Comparison of ENCODE assay signal across 9 cellular contexts in the genomic region with DNA sequence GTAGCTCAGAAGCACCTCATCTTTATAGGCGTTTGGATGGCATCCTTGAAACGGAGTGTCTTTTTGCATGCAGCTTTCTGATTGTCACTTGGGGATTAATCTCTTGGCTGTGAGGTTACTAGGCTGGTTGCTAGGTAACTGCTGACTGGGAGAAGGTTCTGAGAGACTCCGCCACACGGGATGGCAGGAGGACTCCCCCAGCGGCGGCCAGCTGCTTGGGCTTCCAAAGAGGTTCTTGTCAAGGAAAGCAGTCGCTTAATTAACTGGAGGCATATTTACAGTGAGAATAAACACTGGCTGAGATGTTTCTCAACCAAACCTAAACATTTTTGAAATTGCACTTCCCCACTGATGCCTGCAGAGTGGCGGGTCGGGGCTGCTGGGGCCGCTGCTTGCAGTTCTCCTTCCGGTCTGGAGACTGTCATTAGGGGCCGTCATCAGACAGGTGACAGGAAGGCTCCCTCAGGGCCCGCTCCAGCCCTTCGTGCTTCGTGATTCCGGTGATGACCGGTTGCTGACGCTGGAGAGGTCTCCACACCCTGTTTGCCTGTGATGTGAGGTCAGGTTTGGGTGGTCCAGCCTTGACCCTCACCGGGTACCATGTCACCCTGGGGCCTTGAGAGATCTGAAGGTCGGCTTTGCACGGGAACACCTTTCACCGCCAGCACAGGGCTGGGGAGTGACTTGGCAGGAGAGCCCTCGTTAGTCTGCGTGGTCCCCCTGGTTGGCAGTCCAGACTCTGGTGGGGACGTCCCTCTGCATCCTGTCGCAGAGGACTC. TPM values are rescaled to one million over a fixed set of nuclear protein-coding genes. Genes with fewer than 3 reads are reported as not detected.
DNase-seq lines count a peak whose midpoint lies in the region; ATAC-seq and TF ChIP-seq lines count a peak whose summit lies in the region.
"Had no signal": no experiment of that assay in that cellular context is flagged by ENCODE, and none has a peak within 500 bp of the region (broad histone marks: within the 10 kb centered on the region; RNA-seq: fewer than 3 reads in every experiment).

No MANE protein-coding gene starts in this region.

- POLR2A ChIA-PET in HEK293 (lab: Yijun Ruan, JAX): interaction anchor here (0.7 kb wide), 1 partner anchor 545 kb away, joined by 4 read pairs; no protein-coding TSS in a partner anchor

- ATAC-seq in HG03095 (IDR thresholded peaks at IDR 0.05; ENCODE audit: unreplicated experiment) (no peak), HG03457 (IDR thresholded peaks at IDR 0.05; ENCODE audit: unreplicated experiment) (no peak)

- 27 to 58% methylated on average over 23 to 26 of the region's 26 CpGs for WGBS in testis, 2 donors

- in situ Hi-C loops in SK-MEL-5 (cut with HindIII; ENCODE audit: low pct_unique_long_range_greater_than_20kb, low sequenced_read_pairs): no loop called here

- H3K9ac ChIP-seq in mucosa of stomach (ENCODE audit: low read length): peak overlapping the region; percentile 8

- CTCF ChIA-PET in HEK293 (lab: Yijun Ruan, JAX): interaction anchor here (0.5 to 1.7 kb wide), 2 partner anchors 11 to 153 kb away, joined by 3 to 5 read pairs; no protein-coding TSS in a partner anchor

- no peak for TF ChIP-seq POLR2A in testis (IDR thresholded peaks at IDR 0.05)

- H3K4me3 ChIP-seq in HEK293 (ENCODE audit: low read depth, low read length) (no peak overlapping the region), mucosa of stomach (ENCODE audit: low read length) (no peak overlapping the region), testis (no peak overlapping the region)
- H3K4me3 ChIP-seq: lung had no signal

- H3K4me1 ChIP-seq in HEK293 (ENCODE audit: control insufficient read depth, insufficient read depth, low read length) (no peaks in the 10 kb centered on the region), mucosa of stomach (ENCODE audit: control insufficient read depth, insufficient read depth, low read length) (no peaks in the 10 kb centered on the region), testis (peaks cover 12% of the 10 kb centered on the region)

- peaks cover 0 to 5% of the 10 kb centered on the region in 2 experiments; a peak in 1 of 3 replicates for H3K36me3 ChIP-seq in HEK293 (ENCODE audit: control insufficient read depth in 2 of 2, insufficient read depth in 1 of 2, low read length in 2 of 2)
- no peaks in the 10 kb centered on the region for H3K36me3 ChIP-seq in mucosa of stomach (ENCODE audit: control insufficient read depth, insufficient read depth, low read length)
- H3K36me3 ChIP-seq in testis (ENCODE audit: low read depth, missing control alignments): no peaks in the 10 kb centered on the region

- no peak overlapping the region for H3K27ac ChIP-seq in HEK293 (ENCODE audit: extremely low read depth, low read depth, low read length)
- H3K27ac ChIP-seq in testis: no peak overlapping the region

- peaks cover 31% of the 10 kb centered on the region for H3K27me3 ChIP-seq in mucosa of stomach (ENCODE audit: control insufficient read depth, insufficient read depth, low read length)
- H3K27me3 ChIP-seq in testis: no peaks in the 10 kb centered on the region

- peak; percentile 23 for DNase-seq in SK-MEL-5 (ENCODE audit: low read depth, low spot score)
- no peak for DNase-seq in testis
- DNase-seq in T-helper 1 cell: no peak

- H3K9me3 ChIP-seq in HEK293 (ENCODE audit: control insufficient read depth, insufficient read depth, low read depth, low read length) (no peaks in the 10 kb centered on the region), mucosa of stomach (ENCODE audit: control insufficient read depth, low read length) (no peaks in the 10 kb centered on the region), testis (no peaks in the 10 kb centered on the region)

- intact Hi-C loops in testis (cut with DNase I; ENCODE audit: low total_unique reads): no loop called here

- TF ChIP-seq CTCF in GM12872 (IDR thresholded peaks at IDR 0.05; ENCODE audit: insufficient read depth, low read depth, low read length): peak; percentile 30; the same call in 1 of the 3 replicates
- TF ChIP-seq CTCF in HEK293 (tag by site-specific recombination; IDR thresholded peaks at IDR 0.05): no peak
- no peak for TF ChIP-seq CTCF in testis (IDR thresholded peaks at IDR 0.05)

TF ChIP-seq in HEK293, 187 proteins besides CTCF, POLR2A, EP300 and RAD21:
- no peak for TF ChIP-seq ZNF621 (tag by site-specific recombination; IDR thresholded peaks at IDR 0.05)
- TF ChIP-seq MYNN (tag by site-specific recombination; IDR thresholded peaks at IDR 0.05; ENCODE audit: borderline replicate concordance): peak; percentile 57; the same call in 1 of the 2 replicates

RNA-seq across cellular contexts. Expression of a gene that starts 9.1 kb away (rescaled TPM):
- 81.7 and 85.9 TPM in 2 replicates for total RNA-seq in SK-MEL-5 (2014; rRNA removed; shearing (Covaris generic))
- 97.5 and 101 TPM in 2 replicates for polyA plus RNA-seq in SK-MEL-5 (2015; cell fraction: cytosol; rRNA removed)
- 34.9 and 39.7 TPM in 2 replicates for polyA plus RNA-seq in SK-MEL-5 (2015; cell fraction: nucleus; rRNA removed)
- 10 to 100 TPM; 30.0 to 67.2 TPM for total RNA-seq in testis
- 27.5 TPM for polyA plus RNA-seq in testis (ENCODE audit: insufficient read depth, low read depth, low replicate concordance)
